ENCODE assay signal across 13 cellular contexts in the genomic region with DNA sequence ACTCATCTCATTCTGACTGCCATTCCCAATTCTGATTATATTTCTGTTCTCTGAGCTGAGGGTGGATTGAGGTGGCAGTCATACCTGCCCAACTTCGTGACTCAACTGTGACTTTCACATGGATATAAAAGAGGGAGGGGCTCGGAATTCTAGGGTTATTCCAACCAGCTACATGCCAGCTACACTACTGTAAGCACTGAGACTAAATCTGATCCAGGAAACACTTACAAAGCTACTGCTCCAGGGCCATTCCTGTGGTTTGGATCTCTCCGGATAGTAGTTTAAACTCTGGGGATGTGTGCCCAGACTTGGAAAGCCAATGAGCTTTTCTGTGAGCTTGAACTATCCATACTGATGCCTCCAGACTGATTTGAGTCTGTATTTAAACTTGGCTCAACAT. TPM values are rescaled to one million over a fixed set of nuclear protein-coding genes. Genes with fewer than 3 reads are reported as not detected.
DNase-seq lines count a peak whose midpoint lies in the region; ATAC-seq and TF ChIP-seq lines count a peak whose summit lies in the region.
"Had no signal": no experiment of that assay in that cellular context is flagged by ENCODE, and none has a peak within 500 bp of the region (broad histone marks: within the 10 kb centered on the region; RNA-seq: fewer than 3 reads in every experiment).

No MANE protein-coding gene starts in this region.

- H3K4me1 Mint-ChIP-seq in CD8-positive, alpha-beta memory T cell, result no peaks in the 10 kb centered on the region
- H3K4me1 Mint-ChIP-seq: stimulated activated memory B cell treated with anti-CD40 and anti-IgM and Interleukin-4, amounts not matched to agents 10 μg/mL and 1 μg/mL and 100 μg/mL, for 72 hours had no signal

- H3K4me3 ChIP-seq in astrocyte of the spinal cord (ENCODE audit: low read depth, low read length), result no peak overlapping the region
- H3K4me3 ChIP-seq in CD8-positive, alpha-beta memory T cell (ENCODE audit: low read length), result no peak overlapping the region
- H3K4me3 ChIP-seq: adrenal gland, lung had no signal

- H3K36me3 ChIP-seq in CD8-positive, alpha-beta memory T cell (ENCODE audit: insufficient read depth, low read length), result no peaks in the 10 kb centered on the region
- H3K36me3 ChIP-seq: adrenal gland had no signal

- in situ Hi-C loops in astrocyte of the spinal cord (cut with HindIII; ENCODE audit: low sequenced_read_pairs), result no loop called here

- H3K4me3 Mint-ChIP-seq in CD8-positive, alpha-beta memory T cell, result no peak overlapping the region
- H3K4me3 Mint-ChIP-seq: stimulated activated memory B cell treated with anti-CD40 and anti-IgM and Interleukin-4, amounts not matched to agents 10 μg/mL and 1 μg/mL and 100 μg/mL, for 72 hours had no signal

- no peak overlapping the region for H3K27ac Mint-ChIP-seq in CD8-positive, alpha-beta memory T cell
- H3K27ac Mint-ChIP-seq: stimulated activated memory B cell treated with anti-CD40 and anti-IgM and Interleukin-4, amounts not matched to agents 10 μg/mL and 1 μg/mL and 100 μg/mL, for 72 hours had no signal

- H3K4me1 ChIP-seq in CD8-positive, alpha-beta memory T cell (ENCODE audit: insufficient read depth, low read length), result no peaks in the 10 kb centered on the region
- H3K4me1 ChIP-seq: adrenal gland had no signal

- no peak overlapping the region for H3K27ac ChIP-seq in CD8-positive, alpha-beta memory T cell (ENCODE audit: low read depth, low read length)
- H3K27ac ChIP-seq: adrenal gland had no signal

- TF ChIP-seq CTCF in AG09319 (IDR thresholded peaks at IDR 0.05; ENCODE audit: low read depth, low read length), result no peak
- no peak for TF ChIP-seq CTCF in astrocyte of the spinal cord (IDR thresholded peaks at IDR 0.05; ENCODE audit: low read depth, low read length)

- no peak for ATAC-seq in GM19023 (IDR thresholded peaks at IDR 0.05; ENCODE audit: unreplicated experiment)
- ATAC-seq: stimulated activated memory B cell treated with anti-CD40 and anti-IgM and Interleukin-4, amounts not matched to agents 10 μg/mL and 1 μg/mL and 100 μg/mL, for 72 hours had no signal

- no peaks in the 10 kb centered on the region for H3K9me3 Mint-ChIP-seq in CD8-positive, alpha-beta memory T cell
- H3K9me3 Mint-ChIP-seq: stimulated activated memory B cell treated with anti-CD40 and anti-IgM and Interleukin-4, amounts not matched to agents 10 μg/mL and 1 μg/mL and 100 μg/mL, for 72 hours had no signal

- CTCF ChIA-PET in CD8-positive, alpha-beta memory T cell (lab: Charles Lee), result no interaction called here

- H3K27me3 Mint-ChIP-seq in CD8-positive, alpha-beta memory T cell, result no peaks in the 10 kb centered on the region
- H3K27me3 Mint-ChIP-seq: stimulated activated memory B cell treated with anti-CD40 and anti-IgM and Interleukin-4, amounts not matched to agents 10 μg/mL and 1 μg/mL and 100 μg/mL, for 72 hours had no signal

- H3K9me3 ChIP-seq in CD8-positive, alpha-beta memory T cell (ENCODE audit: low read length), result no peaks in the 10 kb centered on the region
- H3K9me3 ChIP-seq: adrenal gland had no signal

- peak; percentile 11 for DNase-seq in AG09319 (ENCODE audit: extremely low read depth, low read depth)
- DNase-seq in LHCN-M2 (ENCODE audit: low read depth), result peak; percentile 16
- DNase-seq in astrocyte of the spinal cord (ENCODE audit: low read depth, low spot score), result peak; percentile 78
- DNase-seq in hepatic stellate cell (ENCODE audit: low spot score), result peak; percentile 19
- no peak for DNase-seq in activated CD4-positive, alpha-beta T cell treated with anti-CD3 and anti-CD28 coated beads, Interleukin-2, amount 50 U/mL, for 48 hours
- no peak for DNase-seq in CD8-positive, alpha-beta memory T cell
- no peak for DNase-seq in NAMALWA (ENCODE audit: low spot score)
- DNase-seq: adrenal gland; posterior cingulate gyrus; stimulated activated CD4-positive, alpha-beta T cell treated with anti-CD3 and anti-CD28 coated beads, Interleukin-1b, Interleukin-23, amount 100 ng/mL, for 48 hours had no signal

- no peaks in the 10 kb centered on the region for H3K36me3 Mint-ChIP-seq in CD8-positive, alpha-beta memory T cell
- H3K36me3 Mint-ChIP-seq: stimulated activated memory B cell treated with anti-CD40 and anti-IgM and Interleukin-4, amounts not matched to agents 10 μg/mL and 1 μg/mL and 100 μg/mL, for 72 hours had no signal

- no peaks in the 10 kb centered on the region for H3K27me3 ChIP-seq in CD8-positive, alpha-beta memory T cell (ENCODE audit: insufficient read depth, low read length, poor library complexity, severe bottlenecking)
- H3K27me3 ChIP-seq: adrenal gland had no signal

- POLR2A ChIA-PET in CD8-positive, alpha-beta memory T cell (lab: Charles Lee), result no interaction called here

RNA-seq across cellular contexts. Expression of gene MAP2, which starts 7.9 kb away (rescaled TPM):
- 0.06 and 0.23 TPM in 2 replicates for total RNA-seq in LHCN-M2 (2014; rRNA removed)
- polyA plus RNA-seq in LHCN-M2 (2012), result 0.64 TPM
- not detected for total RNA-seq in CD8-positive, alpha-beta memory T cell
- polyA plus RNA-seq in CD8-positive, alpha-beta memory T cell, result 0.08 TPM

Comparison
In these comparisons a context has a peak if more than half of its experiments do, and no peak if none do; other contexts are left out.
1. DNase-seq: peak in AG09319 (single experiment), LHCN-M2 (single experiment), astrocyte of the spinal cord (single experiment) and hepatic stellate cell (single experiment); none in activated CD4-positive, alpha-beta T cell treated with anti-CD3 and anti-CD28 coated beads, Interleukin-2, amount 50 U/mL, for 48 hours (0 of 2), CD8-positive, alpha-beta memory T cell (0 of 5) and NAMALWA (single experiment).